ENCODE assay signal across 26 cellular contexts in genomic region chr19:44452367-44452766, GRCh38.
"Had no signal": no experiment of that assay in that cellular context is flagged by ENCODE, and none has a peak within 500 bp of the region (broad histone marks: within the 10 kb centered on the region; RNA-seq: fewer than 3 reads in every experiment).

No MANE protein-coding gene starts in this region.

- H3K36me3 ChIP-seq: colonic mucosa, esophagus muscularis mucosa, gastroesophageal sphincter, heart left ventricle, lower lobe of right lung had no signal

- H3K9me3 ChIP-seq: colonic mucosa had no signal

- H3K4me3 ChIP-seq: colonic mucosa, esophagus muscularis mucosa, gastroesophageal sphincter, heart left ventricle, hepatocyte, left ventricle myocardium inferior, lower lobe of right lung, mucosa of descending colon had no signal

- H2AFZ ChIP-seq: hepatocyte had no signal

- DNase-seq: colonic mucosa; cortex of kidney; effector CD8-positive, alpha-beta T cell; effector memory CD8-positive, alpha-beta T cell; endodermal cell; foreskin keratinocyte; heart left ventricle; hypothalamus; immature natural killer cell; islet precursor cell; kidney; kidney glomerular epithelial cell; left colon; left ventricle myocardium inferior; lower lobe of right lung; mesenchymal stem cell; mucosa of descending colon; naive B cell had no signal

- FAIRE-seq: endometrium, endothelial cell of umbilical vein, frontal cortex, kidney had no signal

- H3K27ac ChIP-seq: colonic mucosa, esophagus muscularis mucosa, foreskin keratinocyte, gastroesophageal sphincter, heart left ventricle, hepatocyte, left ventricle myocardium inferior, lower lobe of right lung had no signal

- H3K27me3 ChIP-seq: colonic mucosa, foreskin keratinocyte, heart left ventricle, hepatocyte had no signal

- H3K27ac Mint-ChIP-seq: dendritic cell treated with granulocyte-macrophage colony-stimulating factor and Interleukin-4, amounts not matched to agents 40 ng/mL and 50 ng/mL, for 4 days; effector memory CD8-positive, alpha-beta T cell; endodermal cell; immature natural killer cell; mesothelial cell of epicardium had no signal

- H3K4me3 Mint-ChIP-seq: dendritic cell treated with granulocyte-macrophage colony-stimulating factor and Interleukin-4, amounts not matched to agents 40 ng/mL and 50 ng/mL, for 4 days; effector memory CD8-positive, alpha-beta T cell; endodermal cell; immature natural killer cell; mesothelial cell of epicardium had no signal

- H3K4me2 ChIP-seq: hepatocyte had no signal

- H3K4me1 ChIP-seq: colonic mucosa had no signal
